In genomic region chr9:110762783-110763182, GRCh38 we compare ENCODE assay signal across 16 cellular contexts.
"Had no signal": no experiment of that assay in that cellular context is flagged by ENCODE, and none has a peak within 500 bp of the region (broad histone marks: within the 10 kb centered on the region; RNA-seq: fewer than 3 reads in every experiment).

No MANE protein-coding gene starts in this region.

- DNase-seq: dermis blood vessel endothelial cell; foreskin keratinocyte; head of caudate nucleus; kidney; left cardiac atrium; left ventricle myocardium inferior; lower lobe of right lung; natural killer cell; posterior cingulate gyrus; stimulated activated CD4-positive, alpha-beta T cell treated with anti-CD3 and anti-CD28 coated beads, Interleukin-2, amount 100 ng/mL, for 24 hours; stimulated activated CD4-positive, alpha-beta T cell treated with anti-CD3 and anti-CD28 coated beads, Interleukin-4, amount 100 ng/mL, for 4 hours; stimulated activated naive B cell treated with anti-CD40 and anti-IgM and Interleukin-4, amounts not matched to agents 10 μg/mL and 1 μg/mL and 100 μg/mL, for 72 hours; stimulated activated naive CD8-positive, alpha-beta T cell treated with anti-CD3 and anti-CD28 coated beads, Interleukin-15, amount 100 ng/mL, for 72 hours; testis; transverse colon had no signal

- H3K27ac ChIP-seq: foreskin keratinocyte, hepatocyte, left ventricle myocardium inferior, lower lobe of right lung, testis, transverse colon had no signal

- H3K9me3 ChIP-seq: lower lobe of right lung, testis, transverse colon had no signal

- H3K79me2 ChIP-seq: hepatocyte had no signal

- H2AFZ ChIP-seq: hepatocyte had no signal

- H3K4me1 ChIP-seq: foreskin keratinocyte, left ventricle myocardium inferior, lower lobe of right lung, transverse colon had no signal

- H3K4me3 ChIP-seq: hepatocyte, left ventricle myocardium inferior, lower lobe of right lung, testis, transverse colon had no signal

- H3K27me3 ChIP-seq: foreskin keratinocyte, hepatocyte, testis, transverse colon had no signal

- H3K4me2 ChIP-seq: hepatocyte had no signal

- H3K36me3 ChIP-seq: left ventricle myocardium inferior, lower lobe of right lung, transverse colon had no signal
